8 cellular contexts compared by ENCODE assay signal in genomic region chr19:58305065-58305931, GRCh38. TPM values are rescaled to one million over a fixed set of nuclear protein-coding genes. Genes with fewer than 3 reads are reported as not detected.
DNase-seq lines count a peak whose midpoint lies in the region; ATAC-seq, FAIRE-seq and TF ChIP-seq lines count a peak whose summit lies in the region.

Gene ERVK3-1, plus strand, starts transcription at chr19:58305377. Its CDS starts 6,792 bp downstream, at chr19:58312169.

- H4K20me1 ChIP-seq in H1 (replicated peaks in 1 of 2; ENCODE audit: control insufficient read depth in 1 of 2, insufficient read depth in 2 of 2, low read length in 2 of 2) = peaks cover 5 to 7% of the 10 kb centered on the region in 2 experiments

- H2BK5ac ChIP-seq in H1 (ENCODE audit: low read depth, low read length) (peak within 1 kb of the TSS; percentile 84; the same call in 1 of the 2 replicates), mesendoderm (ENCODE audit: low read length) (no peak within 1 kb of the TSS)

- no peak for TF ChIP-seq RAD21 in H1 (IDR thresholded peaks at IDR 0.05 in 1 of 2, conservative IDR thresholded peaks at IDR 0.05 in 1 of 2; ENCODE audit: low read depth in 2 of 2, low read length in 2 of 2)

- no peak within 1 kb of the TSS for H2BK120ac ChIP-seq in H1 (replicated peaks; ENCODE audit: low read depth, low read length)
- H2BK120ac ChIP-seq in mesendoderm (ENCODE audit: low read depth, low read length) = no peak within 1 kb of the TSS

- peak within 1 kb of the TSS; percentile 87 to 99 (median 98) for H3K4me3 ChIP-seq in H1 (ENCODE audit: extremely low read depth in 1 of 4, insufficient read depth in 2 of 4, low read depth in 3 of 4, low read length in 4 of 4)
- peak within 1 kb of the TSS; percentile 65 for H3K4me3 ChIP-seq in mesendoderm (ENCODE audit: low read length)

- no peak within 1 kb of the TSS for H2BK20ac ChIP-seq in H1 (ENCODE audit: low read length)

- TF ChIP-seq POLR2A in H1 (IDR thresholded peaks at IDR 0.05; ENCODE audit: control extremely low read depth in 1 of 2, low read depth in 2 of 2, low read length in 2 of 2) = peak in 1 of 2 experiments; percentile 71; a peak in 2 of 3 replicates

- peak within 1 kb of the TSS; percentile 89 to 90 for H3K4me2 ChIP-seq in H1 (ENCODE audit: insufficient read depth in 1 of 2, low read depth in 2 of 2, low read length in 2 of 2)
- peak within 1 kb of the TSS; percentile 56 for H3K4me2 ChIP-seq in mesendoderm (ENCODE audit: low read length)

- H4K8ac ChIP-seq in H1 (ENCODE audit: extremely low read depth, insufficient read depth, low read length) = peak within 1 kb of the TSS; percentile 66; the same call in 1 of the 2 replicates
- no peak within 1 kb of the TSS for H4K8ac ChIP-seq in mesendoderm (ENCODE audit: low read depth, low read length)

- peak within 1 kb of the TSS; percentile 86; the same call in 1 of the 2 replicates for H2AFZ ChIP-seq in H1 (ENCODE audit: low read length)

- no peaks in the 10 kb centered on the region for H3K9me3 ChIP-seq in H1 (ENCODE audit: insufficient read depth in 2 of 2, low read depth in 1 of 2, low read length in 1 of 2)

- H3K27ac ChIP-seq in H1 (ENCODE audit: low read depth, low read length) (peak within 1 kb of the TSS; percentile 63), mesendoderm (ENCODE audit: low read depth, low read length) (no peak within 1 kb of the TSS)

- H3K4me1 ChIP-seq in H1 (replicated peaks in 1 of 4; ENCODE audit: control insufficient read depth in 3 of 4, insufficient read depth in 4 of 4, low read length in 3 of 4) (peaks cover 0 to 3% (median 1%) of the 10 kb centered on the region in 4 experiments; a peak in 3 of 7 replicates), mesendoderm (ENCODE audit: control insufficient read depth, low read depth, low read length) (peaks cover 3% of the 10 kb centered on the region)

- H3K4ac ChIP-seq in H1 (replicated peaks; ENCODE audit: insufficient read length, low read depth, low read length) (no peak within 1 kb of the TSS), mesendoderm (ENCODE audit: low read depth, low read length) (no peak within 1 kb of the TSS)

- peaks cover 0 to 13% of the 10 kb centered on the region in 2 experiments; a peak in 1 of 4 replicates for H3K79me2 ChIP-seq in H1 (ENCODE audit: control insufficient read depth in 1 of 2, insufficient read depth in 2 of 2, low read length in 2 of 2)
- H3K79me2 ChIP-seq in mesendoderm (ENCODE audit: control insufficient read depth, insufficient read depth, low read length) = peaks cover 4% of the 10 kb centered on the region

- 1% methylated on average over 52 of the region's 55 CpGs; no CpG with 5 or more reads in 1 of the 2 experiments for WGBS in H1 (ENCODE audit: extremely low coverage in 1 of 2, insufficient coverage in 1 of 2, insufficient read length in 1 of 2, insufficient replicate concordance in 2 of 2, low coverage in 1 of 2, low lambda C conversion rate in 2 of 2, missing lambda C conversion rate in 1 of 2), 2 experiments
- WGBS in mesendoderm (ENCODE audit: extremely low coverage, insufficient coverage, low lambda C conversion rate) = no CpG with 5 or more reads among the region's 55 CpGs

- CTCF ChIA-PET in H1 (lab: Charles Lee; ENCODE audit: partially characterized antibody) = interaction anchor here (1.5 kb wide), 1 partner anchor 112 kb away, joined by 3 read pairs; no protein-coding TSS in a partner anchor

- peaks cover 6% of the 10 kb centered on the region for H3K23me2 ChIP-seq in H1 (ENCODE audit: low read depth, low read length)

- no peak within 1 kb of the TSS for H2BK12ac ChIP-seq in H1 (ENCODE audit: low read depth, low read length)

- DNase-seq in COLO668 (lab: John Stamatoyannopoulos, UW; ENCODE audit: unreplicated experiment) = peak; percentile 97
- DNase-seq in HT1080 (ENCODE audit: low read depth) = peak; percentile 97
- DNase-seq in NOMO-1 treated with DMSO at 0.1 percent for 48 hours (lab: John Stamatoyannopoulos, UW; ENCODE audit: unreplicated experiment) = peak; percentile 97
- DNase-seq in activated CD8-positive, alpha-beta memory T cell treated with anti-CD3 and anti-CD28 coated beads for 4 hours (ENCODE audit: low read depth in 2 of 2) = peak; percentile 86 to 91
- peak; percentile 83 to 91 for DNase-seq in H1 (ENCODE audit: low read depth in 1 of 2, low spot score in 2 of 2)
- DNase-seq in mesendoderm = peak; percentile 98
- DNase-seq in stimulated activated CD8-positive, alpha-beta memory T cell treated with anti-CD3 and anti-CD28 coated beads, Interleukin-15, amount 100 ng/mL, for 1 hour (ENCODE audit: low read depth) = peak; percentile 83

- H3K23ac ChIP-seq in H1 (ENCODE audit: insufficient read length) (no peak within 1 kb of the TSS), mesendoderm (ENCODE audit: low read length) (no peak within 1 kb of the TSS)

- H3K36me3 ChIP-seq in H1 (ENCODE audit: control insufficient read depth in 2 of 4, insufficient read depth in 4 of 4, low read length in 3 of 4) (peaks cover 2 to 24% (median 15%) of the 10 kb centered on the region in 4 experiments; a peak in 6 of 8 replicates), mesendoderm (ENCODE audit: control insufficient read depth, insufficient read depth, low read length) (peaks cover 2% of the 10 kb centered on the region)

- peak; percentile 80 for FAIRE-seq in H1 (lab: Jason Lieb, UNC)

- no peak within 1 kb of the TSS for H3K18ac ChIP-seq in H1 (ENCODE audit: extremely low read depth, low read length)
- no peak within 1 kb of the TSS for H3K18ac ChIP-seq in mesendoderm (ENCODE audit: low read length)

- H3K79me1 ChIP-seq in H1 (ENCODE audit: low read depth, low read length) (no peaks in the 10 kb centered on the region; the same call in 1 of the 2 replicates), mesendoderm (ENCODE audit: low read length) (peaks cover 17% of the 10 kb centered on the region)

- ATAC-seq in GM21360 (IDR thresholded peaks at IDR 0.05; ENCODE audit: unreplicated experiment) = peak; percentile 96

- no peak for TF ChIP-seq CTCF in H1 (IDR thresholded peaks at IDR 0.05; ENCODE audit: control extremely low read depth in 1 of 3, insufficient read depth in 1 of 3, low read depth in 1 of 3, low read length in 3 of 3)

- peak within 1 kb of the TSS; percentile 88 for H4K91ac ChIP-seq in H1 (replicated peaks; ENCODE audit: insufficient read length, low read length)

- H3K56ac ChIP-seq in H1 (replicated peaks; ENCODE audit: insufficient read length, low read depth, low read length) (no peak within 1 kb of the TSS), mesendoderm (ENCODE audit: low read length) (peak within 1 kb of the TSS; percentile 95)

- H3K27me3 ChIP-seq in H1 (replicated peaks in 1 of 4; ENCODE audit: control insufficient read depth in 3 of 4, extremely low read depth in 1 of 4, insufficient read depth in 3 of 4, low read length in 3 of 4) (no peaks in the 10 kb centered on the region), mesendoderm (ENCODE audit: insufficient read depth, low read length, poor library complexity) (no peaks in the 10 kb centered on the region)

- POLR2A ChIA-PET in H1 (lab: Charles Lee; ENCODE audit: partially characterized antibody) = interaction anchor here (0.7 to 2.6 kb wide), 23 partner anchors 8 to 122 kb away, joined by 3 to 14 read pairs (median 4); partner anchors contain the start of genes ZNF274, ZNF544, ZNF8 and ZSCAN22

- 0 out of 3 replicates have a peak, but pooled peaks of 1 of the 2 experiments have one; percentile 40 for TF ChIP-seq EP300 in H1 (IDR thresholded peaks at IDR 0.05; ENCODE audit: borderline replicate concordance in 1 of 2, low read depth in 2 of 2, low read length in 2 of 2)

- H2BK15ac ChIP-seq in H1 (ENCODE audit: low read length) (no peak within 1 kb of the TSS), mesendoderm (replicated peaks; ENCODE audit: low read depth) (no peak within 1 kb of the TSS)

- H3K9ac ChIP-seq in H1 (replicated peaks in 1 of 4; ENCODE audit: extremely low read depth in 1 of 4, low read depth in 3 of 4, low read length in 3 of 4) (peak within 1 kb of the TSS; percentile 56 to 93 (median 74)), mesendoderm (ENCODE audit: low read length) (peak within 1 kb of the TSS; percentile 78)

- no peak within 1 kb of the TSS for H2AK5ac ChIP-seq in H1 (ENCODE audit: low read depth, low read length)
- H2AK5ac ChIP-seq in mesendoderm (ENCODE audit: low read length) = no peak within 1 kb of the TSS

- peak within 1 kb of the TSS; percentile 93 for H4K5ac ChIP-seq in H1 (ENCODE audit: insufficient read length, low read depth, low read length)
- H4K5ac ChIP-seq in mesendoderm (ENCODE audit: low read length) = no peak within 1 kb of the TSS

- no peak within 1 kb of the TSS for H3K14ac ChIP-seq in H1 (ENCODE audit: insufficient read length)

TF ChIP-seq in H1, 55 proteins besides CTCF, POLR2A, EP300 and RAD21 (continues in another document):
- TF ChIP-seq TAF1 (IDR thresholded peaks at IDR 0.05; ENCODE audit: low read depth, low read length) (peak; percentile 89), SIN3A (conservative IDR thresholded peaks at IDR 0.05 in 1 of 2, IDR thresholded peaks at IDR 0.05 in 1 of 2; ENCODE audit: low read depth in 1 of 2, low read length in 2 of 2) (peak; percentile 55 to 78; a peak in 2 of 4 replicates), PHF8 (conservative IDR thresholded peaks at IDR 0.05; ENCODE audit: low read depth, low read length) (peak; percentile 96), TBP (IDR thresholded peaks at IDR 0.05; ENCODE audit: low read depth, low read length) (0 out of 2 replicates have a peak, but pooled peaks have one; percentile 55), RBBP5 (IDR thresholded peaks at IDR 0.05; ENCODE audit: borderline replicate concordance, low read depth, low read length) (peak; percentile 59; the same call in 1 of the 2 replicates), NANOG (IDR thresholded peaks at IDR 0.05; ENCODE audit: insufficient read depth, low read depth, low read length, poor library complexity, severe bottlenecking) (no peak), KDM4A (IDR thresholded peaks at IDR 0.05; ENCODE audit: low read depth, low read length, severe bottlenecking) (peak; percentile 92), YY1 (IDR thresholded peaks at IDR 0.05; ENCODE audit: low read depth, low read length) (peak; percentile 83; the same call in 1 of the 2 replicates)

RNA-seq across cellular contexts. Expression of gene ERVK3-1, which starts in this region (rescaled TPM):
- total RNA-seq in HT1080 (2014; rRNA removed; shearing (Covaris generic)) = 78.6 and 105 TPM in 2 replicates
- polyA plus RNA-seq in HT1080 (2015; cell fraction: cytosol; rRNA removed) = 39.6 and 39.7 TPM in 2 replicates
- 72.8 and 75.1 TPM in 2 replicates for polyA plus RNA-seq in HT1080 (2015; cell fraction: nucleus; rRNA removed)
- total RNA-seq in H1 (2021; fragmentation: NEBNext Ultra II Directional; extraction: Animal tissue kit (Norgen Biotek cat#: 25700)) = 30.6 and 31.5 TPM in 2 replicates
- polyA plus RNA-seq in H1 (2011; rRNA removed) = 28.1 and 29.9 TPM in 2 replicates
- 42.2 TPM for polyA plus RNA-seq in H1 (2011; cell fraction: cytosol; rRNA removed)
- polyA plus RNA-seq in H1 (2011; cell fraction: nucleus; rRNA removed) = 45.9 TPM
- polyA plus RNA-seq in H1 (2012, experiment 1 of 2) = 46.2 to 52.5 TPM (median 50.5 TPM) in 4 replicates
- polyA plus RNA-seq in H1 (2012, experiment 2 of 2) = 38.4 TPM
- 41.3 TPM for polyA plus RNA-seq in H1 (2013, experiment 1 of 2)
- 39.8 TPM for polyA plus RNA-seq in H1 (2013, experiment 2 of 2)
- polyA minus RNA-seq in H1 (2011; rRNA and poly(A)+ RNA removed) = 19.2 and 20.1 TPM in 2 replicates
- polyA minus RNA-seq in H1 (2011; cell fraction: cytosol; rRNA and poly(A)+ RNA removed) = 14.2 TPM
- 31.3 TPM for polyA minus RNA-seq in H1 (2011; cell fraction: nucleus; rRNA and poly(A)+ RNA removed)
- polyA plus RNA-seq in mesendoderm (2013, experiment 1 of 2) = 56.1 TPM
- polyA plus RNA-seq in mesendoderm (2013, experiment 2 of 2) = 56.2 TPM
